Comparison of ENCODE assay signal across 1 cellular context in the genomic region with DNA sequence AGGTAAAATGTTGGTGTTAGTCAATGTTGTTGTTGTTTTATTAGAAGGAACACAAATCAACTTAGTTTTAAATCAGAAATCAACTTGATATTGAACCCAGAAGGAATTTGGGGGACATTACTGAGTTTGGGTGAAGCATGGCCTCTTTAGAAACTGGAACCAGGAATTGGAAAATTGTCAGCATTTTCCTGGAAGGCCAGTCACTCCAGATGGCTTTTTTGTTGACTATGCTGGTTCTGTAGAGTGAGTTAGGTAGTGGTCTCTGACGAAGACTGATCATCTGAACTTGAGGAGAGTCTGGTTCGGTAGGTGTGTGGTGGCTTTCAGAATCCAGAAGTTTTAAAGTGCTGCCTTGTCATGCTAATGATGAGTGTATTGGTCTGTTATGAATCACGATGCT.
TF ChIP-seq lines count a peak whose summit lies in the region.

No MANE protein-coding gene starts in this region.

TF ChIP-seq in A549, 52 proteins besides CTCF, POLR2A, EP300 and RAD21 (continued from another document):
- TF ChIP-seq KDM1A (IDR thresholded peaks at IDR 0.05; ENCODE audit: low read depth) = no peak
- TF ChIP-seq MAZ (IDR thresholded peaks at IDR 0.05; ENCODE audit: borderline replicate concordance, low read depth, low read length) = no peak
- no peak for TF ChIP-seq HDAC2 (IDR thresholded peaks at IDR 0.05)
